In genomic region chr4:21896767-21897166, GRCh38 we compare ENCODE assay signal across 4 cellular contexts. TPM values are rescaled to one million over a fixed set of nuclear protein-coding genes. Genes with fewer than 3 reads are reported as not detected.
"Had no signal": no experiment of that assay in that cellular context is flagged by ENCODE, and none has a peak within 500 bp of the region (broad histone marks: within the 10 kb centered on the region; RNA-seq: fewer than 3 reads in every experiment).

No MANE protein-coding gene starts in this region.

- DNase-seq: GDM1, GF-D8 had no signal

- ATAC-seq: GM12878 had no signal

- H3K4me3 ChIP-seq: GM12878 had no signal

RNA-seq across cellular contexts. Expression of gene KCNIP4, which starts 51.8 kb away (rescaled TPM):
- total RNA-seq: G401, GM12878 had no signal
